In genomic region chr1:65309317-65310077, GRCh38 we compare ENCODE assay signal across 8 cellular contexts. TPM values are rescaled to one million over a fixed set of nuclear protein-coding genes. Genes with fewer than 3 reads are reported as not detected.
DNase-seq lines count a peak whose midpoint lies in the region; ATAC-seq and TF ChIP-seq lines count a peak whose summit lies in the region.

Gene DNAJC6 (plus strand): TSS chr1:65309543. CDS start chr1:65309746, 203 bp downstream.

- ATAC-seq in heart left ventricle, result peak; percentile 93 to 100 (median 98)

- TF ChIP-seq POLR2A in heart left ventricle (IDR thresholded peaks at IDR 0.05) (no peak), ovary (IDR thresholded peaks at IDR 0.05) (no peak)

- peaks cover 11% of the 10 kb centered on the region for H3K4me1 Mint-ChIP-seq in type B pancreatic cell (ENCODE audit: unreplicated experiment)

- peak within 1 kb of the TSS; percentile 82 for H3K27ac Mint-ChIP-seq in type B pancreatic cell

- peak; percentile 66 for DNase-seq in GM13976 (ENCODE audit: low spot score)
- DNase-seq in LNCaP clone FGC (ENCODE audit: low read depth), result peak; percentile 21
- peak; percentile 2 for DNase-seq in T follicular helper cell (ENCODE audit: low read depth)
- DNase-seq in amniotic epithelial cell (ENCODE audit: low read depth), result peak; percentile 62
- peak; percentile 69 to 82 (median 73) for DNase-seq in heart left ventricle
- peak; percentile 50 to 83 (median 71) for DNase-seq in ovary
- peak; percentile 88 for DNase-seq in type B pancreatic cell (ENCODE audit: extremely low spot score, unreplicated experiment)
- no peak for DNase-seq in effector CD8-positive, alpha-beta T cell (lab: John Stamatoyannopoulos, UW)

- peaks cover 48% of the 10 kb centered on the region for H3K27me3 Mint-ChIP-seq in type B pancreatic cell

- H3K27me3 ChIP-seq in heart left ventricle (peaks cover 0 to 27% (median 4%) of the 10 kb centered on the region in 9 donors), ovary (no peaks in the 10 kb centered on the region)

- H3K9me3 ChIP-seq in heart left ventricle, result no peaks in the 10 kb centered on the region
- no peaks in the 10 kb centered on the region for H3K9me3 ChIP-seq in ovary

- no peaks in the 10 kb centered on the region for H3K9me3 Mint-ChIP-seq in type B pancreatic cell

- peak within 1 kb of the TSS; percentile 93 for H3K4me3 Mint-ChIP-seq in type B pancreatic cell

- WGBS in heart left ventricle, 4 donors, result 1 to 2% (median 1%) methylated on average over 54 to 75 of the region's 75 CpGs
- WGBS in ovary, 3 donors, result 1% methylated on average over 61 to 75 of the region's 75 CpGs

- H3K36me3 ChIP-seq in heart left ventricle (no peaks in the 10 kb centered on the region), ovary (no peaks in the 10 kb centered on the region)

- H3K4me3 ChIP-seq in LNCaP clone FGC (ENCODE audit: low read depth, low read length) (peak within 1 kb of the TSS; percentile 42), heart left ventricle (peak within 1 kb of the TSS; percentile 6 to 65 (median 48)), ovary (peak within 1 kb of the TSS; percentile 19)

- intact Hi-C loops in heart left ventricle (cut with DNase I), result loop anchor here in 3 of 10 donors (5.0 to 10.0 kb wide), 3 partner anchors 42 to 453 kb away; no protein-coding TSS in a partner anchor
- intact Hi-C loops in ovary (cut with DNase I), result no loop called here

- H3K27ac ChIP-seq in heart left ventricle (peak within 1 kb of the TSS in 1 of 12 donors; percentile 4), ovary (no peak within 1 kb of the TSS)

- no peaks in the 10 kb centered on the region for H3K36me3 Mint-ChIP-seq in type B pancreatic cell

- no peak for TF ChIP-seq EP300 in ovary (IDR thresholded peaks at IDR 0.05)

- in situ Hi-C loops in GM13976 (cut with MboI; ENCODE audit: low sequenced_read_pairs, unreplicated experiment), result no loop called here

- TF ChIP-seq CTCF in GM13976 (IDR thresholded peaks at IDR 0.05; ENCODE audit: borderline replicate concordance, control extremely low read depth, extremely low read depth, insufficient read depth, missing control alignments) (no peak), LNCaP clone FGC (IDR thresholded peaks at IDR 0.05; ENCODE audit: control insufficient read depth, extremely low read depth, insufficient read depth) (peak; percentile 27; the same call in 1 of the 2 replicates), heart left ventricle (IDR thresholded peaks at IDR 0.05) (no peak), ovary (IDR thresholded peaks at IDR 0.05) (no peak), type B pancreatic cell (conservative IDR thresholded peaks at IDR 0.05) (no peak)

- H3K4me1 ChIP-seq in heart left ventricle, result peaks cover 0 to 18% (median 5%) of the 10 kb centered on the region in 12 donors
- peaks cover 2% of the 10 kb centered on the region for H3K4me1 ChIP-seq in ovary (ENCODE audit: insufficient read depth)

RNA-seq across cellular contexts. Expression of gene DNAJC6, which starts in this region (rescaled TPM):
- 10 to 100 TPM in 4 of 9 donors, 1 to 10 TPM in 5; 7.6 to 14.1 (median 10.0) TPM for total RNA-seq in heart left ventricle
- polyA plus RNA-seq in heart left ventricle, result 1 to 10 TPM in 1 of 2 donors, under 1 TPM in 1; 0.50 to 5.6 TPM
- total RNA-seq in ovary, result 1 to 10 TPM in 6 of 7 donors, under 1 TPM in 1; 0.83 to 2.4 (median 1.5) TPM
- 1 to 10 TPM in 1 of 2 donors, under 1 TPM in 1; 0.48 to 2.7 TPM for polyA plus RNA-seq in ovary
- total RNA-seq in type B pancreatic cell (ENCODE audit: low replicate concordance), result 4.1 and 10.4 TPM in 2 replicates
